14 cellular contexts compared by ENCODE assay signal in the genomic region with DNA sequence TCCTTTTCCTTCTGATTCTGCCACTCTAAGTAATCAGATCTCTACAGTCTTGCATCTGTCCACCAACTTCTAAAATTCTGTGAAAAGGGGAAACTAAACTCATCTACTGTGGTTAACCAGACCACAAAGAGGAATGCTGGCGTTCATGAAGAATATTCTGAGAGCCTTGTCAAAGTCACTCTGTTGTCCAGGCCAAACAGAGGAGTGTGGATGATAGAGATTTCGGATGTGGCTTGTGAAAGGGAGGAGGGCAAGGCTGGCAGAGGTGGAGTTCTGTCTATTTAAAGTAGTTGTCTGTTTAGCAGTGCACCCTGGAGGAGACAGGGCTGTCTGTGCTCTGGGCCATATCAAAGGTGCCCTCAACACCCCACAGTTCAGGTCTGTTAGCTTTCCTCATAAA. TPM values are rescaled to one million over a fixed set of nuclear protein-coding genes. Genes with fewer than 3 reads are reported as not detected.
DNase-seq lines count a peak whose midpoint lies in the region; ATAC-seq and TF ChIP-seq lines count a peak whose summit lies in the region.
"Had no signal": no experiment of that assay in that cellular context is flagged by ENCODE, and none has a peak within 500 bp of the region (broad histone marks: within the 10 kb centered on the region; RNA-seq: fewer than 3 reads in every experiment).

No MANE protein-coding gene starts in this region.

- no peak overlapping the region for H2AFZ ChIP-seq in GM23338

- H3K9me3 Mint-ChIP-seq in GM23338, result peaks cover 52% of the 10 kb centered on the region
- peaks cover 9% of the 10 kb centered on the region for H3K9me3 Mint-ChIP-seq in activated naive CD8-positive, alpha-beta T cell treated with anti-CD3 and anti-CD28 coated beads for 36 hours

- no peaks in the 10 kb centered on the region for H3K9me2 ChIP-seq in GM23338 (ENCODE audit: insufficient read depth)

- ATAC-seq in GM23338 (no peak), GM18873 (IDR thresholded peaks at IDR 0.05; ENCODE audit: low FRiP score, unreplicated experiment) (no peak), GM18907 (IDR thresholded peaks at IDR 0.05; ENCODE audit: unreplicated experiment) (no peak)
- ATAC-seq in activated CD4-positive, CD25-positive, alpha-beta regulatory T cell treated with anti-CD3 and anti-CD28 coated beads, Interleukin-2, amount 50 U/mL, for 24 hours, result no peak

- no peaks in the 10 kb centered on the region for H3K4me1 ChIP-seq in GM23338 (ENCODE audit: insufficient read depth)

- H3K79me2 ChIP-seq in GM23338 (replicated peaks; ENCODE audit: insufficient read depth), result peaks cover 3% of the 10 kb centered on the region; the same call in 1 of the 2 replicates

- DNase-seq in GM23338 (ENCODE audit: low spot score) (no peak), NOMO-1 treated with dmso at 0.1 percent for 144 hours (lab: John Stamatoyannopoulos, UW; ENCODE audit: unreplicated experiment) (peak; percentile 11), pons (ENCODE audit: low spot score) (peak; percentile 26), cerebellar nuclear complex (lab: John Stamatoyannopoulos, UW) (no peak)
- DNase-seq in activated naive CD8-positive, alpha-beta T cell treated with anti-CD3 and anti-CD28 coated beads for 36 hours, result no peak
- DNase-seq: activated CD4-positive, CD25-positive, alpha-beta regulatory T cell; activated T-cell treated with anti-CD3 and anti-CD28 coated beads, Interleukin-2, amount 50 U/mL, for 1 hour; anterior cingulate cortex; CD4-positive, CD25-positive, alpha-beta regulatory T cell; NCI-H446 treated with DMSO at 0.1 percent for 48 hours had no signal

- no peak overlapping the region for H3K4me3 ChIP-seq in GM23338
- H3K4me3 ChIP-seq: suprapubic skin had no signal

- 0 out of 2 replicates have a peak overlapping the region, but pooled peaks have one; percentile 35 for H3K27ac ChIP-seq in GM23338 (ENCODE audit: low read depth)
- H3K27ac ChIP-seq: suprapubic skin had no signal

- H3F3A ChIP-seq in GM23338 (replicated peaks; ENCODE audit: low read depth), result peaks cover 49% of the 10 kb centered on the region

- peaks cover 11% of the 10 kb centered on the region; the same call in 1 of the 3 replicates for H3K4me1 Mint-ChIP-seq in GM23338
- peaks cover 20% of the 10 kb centered on the region for H3K4me1 Mint-ChIP-seq in activated naive CD8-positive, alpha-beta T cell treated with anti-CD3 and anti-CD28 coated beads for 36 hours

- H3K4me2 ChIP-seq in GM23338, result no peak overlapping the region

- H3K27me3 Mint-ChIP-seq in GM23338 (ENCODE audit: insufficient read depth, low read depth, poor library complexity), result peaks cover 8% of the 10 kb centered on the region
- peaks cover 59% of the 10 kb centered on the region for H3K27me3 Mint-ChIP-seq in activated naive CD8-positive, alpha-beta T cell treated with anti-CD3 and anti-CD28 coated beads for 36 hours

- no peak for TF ChIP-seq CTCF in GM23338 (conservative IDR thresholded peaks at IDR 0.05; ENCODE audit: low read depth in 2 of 2)

- H3K27ac Mint-ChIP-seq in GM23338, result no peak overlapping the region
- H3K27ac Mint-ChIP-seq in activated naive CD8-positive, alpha-beta T cell treated with anti-CD3 and anti-CD28 coated beads for 36 hours, result peak overlapping the region; percentile 5
- H3K27ac Mint-ChIP-seq: CD4-positive, CD25-positive, alpha-beta regulatory T cell had no signal

- H3K36me3 ChIP-seq in GM23338 (ENCODE audit: insufficient read depth), result peaks cover 43% of the 10 kb centered on the region
- H3K36me3 ChIP-seq: suprapubic skin had no signal

- H3K4me3 Mint-ChIP-seq in GM23338, result no peak overlapping the region
- no peak overlapping the region for H3K4me3 Mint-ChIP-seq in activated naive CD8-positive, alpha-beta T cell treated with anti-CD3 and anti-CD28 coated beads for 36 hours
- H3K4me3 Mint-ChIP-seq: CD4-positive, CD25-positive, alpha-beta regulatory T cell had no signal

- no peaks in the 10 kb centered on the region for H3K27me3 ChIP-seq in GM23338 (ENCODE audit: insufficient read depth)

- peaks cover 73% of the 10 kb centered on the region for H3K36me3 Mint-ChIP-seq in GM23338 (ENCODE audit: low read depth)
- peaks cover 7% of the 10 kb centered on the region for H3K36me3 Mint-ChIP-seq in activated naive CD8-positive, alpha-beta T cell treated with anti-CD3 and anti-CD28 coated beads for 36 hours
- H3K36me3 Mint-ChIP-seq: CD4-positive, CD25-positive, alpha-beta regulatory T cell had no signal

- H4K20me1 ChIP-seq in GM23338 (replicated peaks; ENCODE audit: insufficient read depth), result peaks cover 12% of the 10 kb centered on the region; the same call in 1 of the 2 replicates

TF ChIP-seq in GM23338, 12 proteins besides CTCF, POLR2A, EP300 and RAD21:
- TF ChIP-seq JUNB (IDR thresholded peaks at IDR 0.05; ENCODE audit: unreplicated experiment), result no peak
- TF ChIP-seq, protein P1, sequence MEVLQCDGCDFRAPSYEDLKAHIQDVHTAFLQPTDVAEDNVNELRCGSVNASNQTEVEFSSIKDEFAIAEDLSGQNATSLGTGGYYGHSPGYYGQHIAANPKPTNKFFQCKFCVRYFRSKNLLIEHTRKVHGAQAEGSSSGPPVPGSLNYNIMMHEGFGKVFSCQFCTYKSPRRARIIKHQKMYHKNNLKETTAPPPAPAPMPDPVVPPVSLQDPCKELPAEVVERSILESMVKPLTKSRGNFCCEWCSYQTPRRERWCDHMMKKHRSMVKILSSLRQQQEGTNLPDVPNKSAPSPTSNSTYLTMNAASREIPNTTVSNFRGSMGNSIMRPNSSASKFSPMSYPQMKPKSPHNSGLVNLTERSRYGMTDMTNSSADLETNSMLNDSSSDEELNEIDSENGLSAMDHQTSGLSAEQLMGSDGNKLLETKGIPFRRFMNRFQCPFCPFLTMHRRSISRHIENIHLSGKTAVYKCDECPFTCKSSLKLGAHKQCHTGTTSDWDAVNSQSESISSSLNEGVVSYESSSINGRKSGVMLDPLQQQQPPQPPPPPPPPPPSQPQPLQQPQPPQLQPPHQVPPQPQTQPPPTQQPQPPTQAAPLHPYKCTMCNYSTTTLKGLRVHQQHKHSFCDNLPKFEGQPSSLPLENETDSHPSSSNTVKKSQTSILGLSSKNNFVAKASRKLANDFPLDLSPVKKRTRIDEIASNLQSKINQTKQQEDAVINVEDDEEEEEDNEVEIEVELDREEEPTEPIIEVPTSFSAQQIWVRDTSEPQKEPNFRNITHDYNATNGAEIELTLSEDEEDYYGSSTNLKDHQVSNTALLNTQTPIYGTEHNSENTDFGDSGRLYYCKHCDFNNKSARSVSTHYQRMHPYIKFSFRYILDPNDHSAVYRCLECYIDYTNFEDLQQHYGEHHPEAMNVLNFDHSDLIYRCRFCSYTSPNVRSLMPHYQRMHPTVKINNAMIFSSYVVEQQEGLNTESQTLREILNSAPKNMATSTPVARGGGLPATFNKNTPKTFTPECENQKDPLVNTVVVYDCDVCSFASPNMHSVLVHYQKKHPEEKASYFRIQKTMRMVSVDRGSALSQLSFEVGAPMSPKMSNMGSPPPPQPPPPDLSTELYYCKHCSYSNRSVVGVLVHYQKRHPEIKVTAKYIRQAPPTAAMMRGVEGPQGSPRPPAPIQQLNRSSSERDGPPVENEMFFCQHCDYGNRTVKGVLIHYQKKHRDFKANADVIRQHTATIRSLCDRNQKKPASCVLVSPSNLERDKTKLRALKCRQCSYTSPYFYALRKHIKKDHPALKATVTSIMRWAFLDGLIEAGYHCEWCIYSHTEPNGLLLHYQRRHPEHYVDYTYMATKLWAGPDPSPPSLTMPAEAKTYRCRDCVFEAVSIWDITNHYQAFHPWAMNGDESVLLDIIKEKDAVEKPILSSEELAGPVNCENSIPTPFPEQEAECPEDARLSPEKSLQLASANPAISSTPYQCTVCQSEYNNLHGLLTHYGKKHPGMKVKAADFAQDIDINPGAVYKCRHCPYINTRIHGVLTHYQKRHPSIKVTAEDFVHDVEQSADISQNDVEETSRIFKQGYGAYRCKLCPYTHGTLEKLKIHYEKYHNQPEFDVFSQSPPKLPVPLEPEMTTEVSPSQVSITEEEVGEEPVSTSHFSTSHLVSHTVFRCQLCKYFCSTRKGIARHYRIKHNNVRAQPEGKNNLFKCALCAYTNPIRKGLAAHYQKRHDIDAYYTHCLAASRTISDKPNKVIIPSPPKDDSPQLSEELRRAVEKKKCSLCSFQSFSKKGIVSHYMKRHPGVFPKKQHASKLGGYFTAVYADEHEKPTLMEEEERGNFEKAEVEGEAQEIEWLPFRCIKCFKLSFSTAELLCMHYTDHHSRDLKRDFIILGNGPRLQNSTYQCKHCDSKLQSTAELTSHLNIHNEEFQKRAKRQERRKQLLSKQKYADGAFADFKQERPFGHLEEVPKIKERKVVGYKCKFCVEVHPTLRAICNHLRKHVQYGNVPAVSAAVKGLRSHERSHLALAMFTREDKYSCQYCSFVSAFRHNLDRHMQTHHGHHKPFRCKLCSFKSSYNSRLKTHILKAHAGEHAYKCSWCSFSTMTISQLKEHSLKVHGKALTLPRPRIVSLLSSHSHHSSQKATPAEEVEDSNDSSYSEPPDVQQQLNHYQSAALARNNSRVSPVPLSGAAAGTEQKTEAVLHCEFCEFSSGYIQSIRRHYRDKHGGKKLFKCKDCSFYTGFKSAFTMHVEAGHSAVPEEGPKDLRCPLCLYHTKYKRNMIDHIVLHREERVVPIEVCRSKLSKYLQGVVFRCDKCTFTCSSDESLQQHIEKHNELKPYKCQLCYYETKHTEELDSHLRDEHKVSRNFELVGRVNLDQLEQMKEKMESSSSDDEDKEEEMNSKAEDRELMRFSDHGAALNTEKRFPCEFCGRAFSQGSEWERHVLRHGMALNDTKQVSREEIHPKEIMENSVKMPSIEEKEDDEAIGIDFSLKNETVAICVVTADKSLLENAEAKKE (CRISPR knock-in tag; IDR thresholded peaks at IDR 0.05), result no peak
- TF ChIP-seq, protein P2, sequence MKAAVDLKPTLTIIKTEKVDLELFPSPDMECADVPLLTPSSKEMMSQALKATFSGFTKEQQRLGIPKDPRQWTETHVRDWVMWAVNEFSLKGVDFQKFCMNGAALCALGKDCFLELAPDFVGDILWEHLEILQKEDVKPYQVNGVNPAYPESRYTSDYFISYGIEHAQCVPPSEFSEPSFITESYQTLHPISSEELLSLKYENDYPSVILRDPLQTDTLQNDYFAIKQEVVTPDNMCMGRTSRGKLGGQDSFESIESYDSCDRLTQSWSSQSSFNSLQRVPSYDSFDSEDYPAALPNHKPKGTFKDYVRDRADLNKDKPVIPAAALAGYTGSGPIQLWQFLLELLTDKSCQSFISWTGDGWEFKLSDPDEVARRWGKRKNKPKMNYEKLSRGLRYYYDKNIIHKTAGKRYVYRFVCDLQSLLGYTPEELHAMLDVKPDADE (IDR thresholded peaks at IDR 0.05), result no peak
- TF ChIP-seq ZNF114 (CRISPR knock-in tag; IDR thresholded peaks at IDR 0.05), result no peak

RNA-seq across cellular contexts. Expression of a gene that starts 33.9 kb away (rescaled TPM):
- 159 and 177 TPM in 2 replicates for total RNA-seq in GM23338 (2014; rRNA removed; shearing (Covaris generic))
- polyA plus RNA-seq in GM23338 (2016; fragmentation: Nextera tagmentation; extraction: Ambion mirVana), result 113 and 128 TPM in 2 replicates
- not detected for total RNA-seq in activated naive CD8-positive, alpha-beta T cell treated with anti-CD3 and anti-CD28 coated beads for 36 hours
- total RNA-seq: CD4-positive, CD25-positive, alpha-beta regulatory T cell had no signal
- polyA plus RNA-seq: CD4-positive, CD25-positive, alpha-beta regulatory T cell had no signal

Comparison
In these comparisons a context has a peak if more than half of its experiments do, and no peak if none do; other contexts are left out.
1. DNase-seq: peak in NOMO-1 treated with dmso at 0.1 percent for 144 hours (single experiment) and pons (single experiment); none in GM23338 (single experiment), activated naive CD8-positive, alpha-beta T cell treated with anti-CD3 and anti-CD28 coated beads for 36 hours (single experiment) and cerebellar nuclear complex (0 of 2).
2. RNA of a gene that starts 33.9 kb away (total RNA-seq): 159 to 177 TPM in GM23338; not detected in activated naive CD8-positive, alpha-beta T cell treated with anti-CD3 and anti-CD28 coated beads for 36 hours; every median in the first group is over 100 times any median in the second.